In the genomic region with DNA sequence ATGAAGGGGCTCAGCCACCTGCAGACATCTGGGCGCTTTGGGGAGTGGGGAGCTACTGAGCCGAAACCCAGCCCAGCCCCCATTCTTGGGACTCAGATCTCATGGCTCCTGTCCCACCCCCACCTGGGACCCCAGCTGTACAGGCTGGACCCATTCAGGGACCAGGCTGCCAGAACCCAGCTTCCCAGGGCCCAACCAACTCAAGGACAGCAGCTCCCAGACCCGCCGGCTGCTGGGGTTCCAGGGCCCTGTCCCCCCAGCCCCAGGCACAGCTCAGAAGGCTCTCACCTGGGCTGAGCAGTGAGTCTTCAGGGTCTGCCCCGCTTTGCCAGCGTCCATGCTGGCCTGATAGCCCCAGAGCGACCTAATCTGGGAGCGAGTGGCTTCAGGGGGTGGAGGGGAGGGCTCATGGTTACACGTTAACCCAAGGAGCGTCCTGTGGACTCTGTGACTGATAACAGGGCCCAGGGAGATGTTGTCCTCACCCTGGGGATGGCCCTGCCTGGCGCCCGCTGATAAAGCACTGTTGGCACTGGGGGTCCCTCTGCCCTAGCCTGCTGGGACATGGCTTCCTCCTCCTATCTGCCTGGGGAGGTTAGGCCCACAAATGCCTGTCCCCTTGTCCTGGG, we compare ENCODE assay signal across 18 cellular contexts. TPM values are rescaled to one million over a fixed set of nuclear protein-coding genes. Genes with fewer than 3 reads are reported as not detected.
DNase-seq lines count a peak whose midpoint lies in the region; ATAC-seq, FAIRE-seq and TF ChIP-seq lines count a peak whose summit lies in the region.
"Had no signal": no experiment of that assay in that cellular context is flagged by ENCODE, and none has a peak within 500 bp of the region (broad histone marks: within the 10 kb centered on the region; RNA-seq: fewer than 3 reads in every experiment).

A gene with protein sequence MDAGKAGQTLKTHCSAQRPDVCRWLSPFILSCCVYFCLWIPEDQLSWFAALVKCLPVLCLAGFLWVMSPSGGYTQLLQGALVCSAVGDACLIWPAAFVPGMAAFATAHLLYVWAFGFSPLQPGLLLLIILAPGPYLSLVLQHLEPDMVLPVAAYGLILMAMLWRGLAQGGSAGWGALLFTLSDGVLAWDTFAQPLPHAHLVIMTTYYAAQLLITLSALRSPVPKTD (minus strand): TSS at position 361 of the 629 bp plus-strand sequence. CDS start 22 bp downstream, at position 339.

- TF ChIP-seq POLR2A in K562 (conservative IDR thresholded peaks at IDR 0.05) = no peak; the same call in 1 of the 2 replicates

- peak within 1 kb of the TSS; percentile 29 to 65 for H3K27ac Mint-ChIP-seq in natural killer cell
- peak within 1 kb of the TSS in 1 of 2 donors; percentile 63 for H3K27ac Mint-ChIP-seq in natural killer cell treated with Interleukin-12 subunit alpha and Interleukin-12 subunit beta and Interleukin-15 and Interleukin-18, amount 100 ng/mL, for 72 hours
- H3K27ac Mint-ChIP-seq: activated T-helper 17 cell treated with anti-CD3 and anti-CD28 coated beads, Interleukin-2, amount 50 U/mL, for 72 hours had no signal

- TF ChIP-seq EP300 in K562 (IDR thresholded peaks at IDR 0.05; ENCODE audit: low read length) = no peak

- no peak within 1 kb of the TSS for H2AFZ ChIP-seq in K562 (ENCODE audit: low read depth, low read length)

- POLR2A ChIA-PET in K562 (lab: Yijun Ruan, JAX) = interaction anchor here (0.9 to 2.2 kb wide), 4 partner anchors 12 to 31 kb away, joined by 4 to 13 read pairs (median 6); a partner anchor contains a TSS

- H3K36me3 ChIP-seq in K562 (ENCODE audit: control insufficient read depth, insufficient read depth, low read length) = peaks cover 81% of the 10 kb centered on the region

- TF ChIP-seq CTCF in natural killer cell (IDR thresholded peaks at IDR 0.05) = no peak
- no peak for TF ChIP-seq CTCF in K562 (IDR thresholded peaks at IDR 0.05 in 2 of 3, conservative IDR thresholded peaks at IDR 0.05 in 1 of 3; ENCODE audit: insufficient read depth in 2 of 3, low read depth in 1 of 3, low read length in 3 of 3)

- H3K27me3 Mint-ChIP-seq in natural killer cell (ENCODE audit: low read depth in 2 of 2) = no peaks in the 10 kb centered on the region
- H3K27me3 Mint-ChIP-seq in natural killer cell treated with Interleukin-12 subunit alpha and Interleukin-12 subunit beta and Interleukin-15 and Interleukin-18, amount 100 ng/mL, for 72 hours = no peaks in the 10 kb centered on the region
- H3K27me3 Mint-ChIP-seq: activated T-helper 17 cell treated with anti-CD3 and anti-CD28 coated beads, Interleukin-2, amount 50 U/mL, for 72 hours had no signal

- no peaks in the 10 kb centered on the region for H3K9me3 ChIP-seq in K562 (replicated peaks; ENCODE audit: control insufficient read depth, insufficient read depth, low read depth, low read length)
- H3K9me3 ChIP-seq: gastroesophageal sphincter, SJSA1, vagina had no signal

- CTCF ChIA-PET in K562 (lab: Yijun Ruan, JAX; ENCODE audit: low intra/inter-chr PET ratio) = no interaction called here

- no TSS peak for BruUV-seq in K562 (replicated peaks; lab: Mats Ljungman, UMichigan)

- H3K27ac ChIP-seq in K562 (ENCODE audit: extremely low read depth, low read depth, low read length) = no peak within 1 kb of the TSS
- H3K27ac ChIP-seq: brain microvascular endothelial cell, gastroesophageal sphincter, SJSA1, vagina had no signal

- H3K27me3 ChIP-seq in K562 (ENCODE audit: control insufficient read depth in 2 of 2, insufficient read depth in 2 of 2, low read length in 2 of 2) = no peaks in the 10 kb centered on the region
- H3K27me3 ChIP-seq: brain microvascular endothelial cell, gastroesophageal sphincter, SJSA1, vagina had no signal

- H3K4me2 ChIP-seq in K562 (ENCODE audit: insufficient read depth, low read length) = no peak within 1 kb of the TSS

- peaks cover 3% of the 10 kb centered on the region for H3K9me1 ChIP-seq in K562 (ENCODE audit: control insufficient read depth, insufficient read depth, low read length)

- TF ChIP-seq RAD21 in K562 (CRISPR knock-in tag; conservative IDR thresholded peaks at IDR 0.05 in 1 of 2, IDR thresholded peaks at IDR 0.05 in 1 of 2) = no peak

- no peaks in the 10 kb centered on the region for H3K36me3 Mint-ChIP-seq in natural killer cell
- H3K36me3 Mint-ChIP-seq in natural killer cell treated with Interleukin-12 subunit alpha and Interleukin-12 subunit beta and Interleukin-15 and Interleukin-18, amount 100 ng/mL, for 72 hours = peaks cover 5% of the 10 kb centered on the region

- H3K9ac ChIP-seq in K562 (ENCODE audit: insufficient read depth in 1 of 2, low read depth in 2 of 2, low read length in 2 of 2) = peak within 1 kb of the TSS in 1 of 2 experiments; percentile 33; a peak in 2 of 4 replicates

- peaks cover 5 to 11% of the 10 kb centered on the region in 2 donors for H3K4me1 Mint-ChIP-seq in natural killer cell
- H3K4me1 Mint-ChIP-seq in natural killer cell treated with Interleukin-12 subunit alpha and Interleukin-12 subunit beta and Interleukin-15 and Interleukin-18, amount 100 ng/mL, for 72 hours (ENCODE audit: low read depth in 2 of 2) = peaks cover 0 to 8% of the 10 kb centered on the region in 2 donors

- H3K4me1 ChIP-seq in K562 (replicated peaks in 1 of 2; ENCODE audit: control insufficient read depth in 2 of 2, insufficient read depth in 2 of 2, low read length in 2 of 2) = peaks cover 0 to 49% of the 10 kb centered on the region in 2 experiments; a peak in 1 of 5 replicates
- H3K4me1 ChIP-seq: SJSA1, vagina had no signal

- no peak for DNase-seq in natural killer cell
- no peak for DNase-seq in natural killer cell treated with Interleukin-12 subunit alpha and Interleukin-12 subunit beta and Interleukin-15 and Interleukin-18, amount 100 ng/mL, for 72 hours (ENCODE audit: low spot score)
- DNase-seq in K562 (ENCODE audit: extremely low read depth in 1 of 4, low spot score in 3 of 4) = no peak
- DNase-seq in mucosa of gallbladder (ENCODE audit: low spot score) = peak; percentile 84
- no peak for DNase-seq in GM03348 (ENCODE audit: low spot score)
- no peak for DNase-seq in NCI-H524 treated with DMSO at 0.1 percent for 48 hours (lab: John Stamatoyannopoulos, UW)
- DNase-seq: activated CD4-positive, CD25-positive, alpha-beta regulatory T cell treated with anti-CD3 and anti-CD28 coated beads, Interleukin-2, amount 50 U/mL, for 72 hours; brain microvascular endothelial cell; Kasumi-1; NCI-H1694 treated with DMSO at 0.1 percent for 48 hours; nucleus accumbens had no signal

- WGBS in K562 (ENCODE audit: insufficient coverage, low coverage, missing lambda C conversion rate) = 72% methylated on average over 8 of the region's 12 CpGs

- H3K79me2 ChIP-seq in K562 (ENCODE audit: control insufficient read depth, insufficient read depth, low read length) = no peaks in the 10 kb centered on the region

- H3K4me3 Mint-ChIP-seq in natural killer cell = no peak within 1 kb of the TSS
- no peak within 1 kb of the TSS for H3K4me3 Mint-ChIP-seq in natural killer cell treated with Interleukin-12 subunit alpha and Interleukin-12 subunit beta and Interleukin-15 and Interleukin-18, amount 100 ng/mL, for 72 hours
- H3K4me3 Mint-ChIP-seq: activated T-helper 17 cell treated with anti-CD3 and anti-CD28 coated beads, Interleukin-2, amount 50 U/mL, for 72 hours had no signal

- H4K20me1 ChIP-seq in K562 (replicated peaks; ENCODE audit: control insufficient read depth, insufficient read depth, low read length) = no peaks in the 10 kb centered on the region

- no peak for FAIRE-seq in K562 (lab: Jason Lieb, UNC)
- FAIRE-seq: endometrium had no signal

- no peak within 1 kb of the TSS for H3K4me3 ChIP-seq in K562
- H3K4me3 ChIP-seq: gastroesophageal sphincter, SJSA1, vagina had no signal

- no peaks in the 10 kb centered on the region for H3K9me3 Mint-ChIP-seq in natural killer cell
- H3K9me3 Mint-ChIP-seq in natural killer cell treated with Interleukin-12 subunit alpha and Interleukin-12 subunit beta and Interleukin-15 and Interleukin-18, amount 100 ng/mL, for 72 hours = no peaks in the 10 kb centered on the region
- H3K9me3 Mint-ChIP-seq: activated T-helper 17 cell treated with anti-CD3 and anti-CD28 coated beads, Interleukin-2, amount 50 U/mL, for 72 hours had no signal

- intact Hi-C loops in natural killer cell (cut with micrococcal nuclease) (no loop called here), K562 (cut with micrococcal nuclease) (no loop called here)

- in situ Hi-C loops in K562 (cut with MboI) = no loop called here

- ATAC-seq in natural killer cell = no peak
- ATAC-seq in natural killer cell treated with Interleukin-12 subunit alpha and Interleukin-12 subunit beta and Interleukin-15 and Interleukin-18, amount 100 ng/mL, for 72 hours = no peak
- no peak for ATAC-seq in K562
- no peak for ATAC-seq in activated CD4-positive, CD25-positive, alpha-beta regulatory T cell treated with anti-CD3 and anti-CD28 coated beads, Interleukin-2, amount 50 U/mL, for 24 hours
- ATAC-seq in HG03439 (IDR thresholded peaks at IDR 0.05; ENCODE audit: unreplicated experiment) = no peak
- ATAC-seq: activated T-helper 17 cell treated with anti-CD3 and anti-CD28 coated beads, Interleukin-2, amount 50 U/mL, for 72 hours; gastroesophageal sphincter had no signal

RNA-seq across cellular contexts. Expression of the gene that starts here (rescaled TPM):
- total RNA-seq in natural killer cell (10 to 100 TPM; 12.6 to 14.7 (median 14.6) TPM), K562 (2014; rRNA removed) (3.9 and 4.6 TPM in 2 replicates), K562 (2014; rRNA removed; fragmentation: Illumina TruSeq; extraction: Trizol) (0.19 and 0.55 TPM in 2 replicates), K562 (2015; rRNA removed; fragmentation: Illumina TruSeq; extraction: Trizol) (2.1 TPM in 2 replicates), K562 (2021) (5.7 and 6.3 TPM in 2 replicates), mucosa of gallbladder (193 TPM)
- 10 to 100 TPM in 1 of 2 donors, 1 to 10 TPM in 1; 8.3 to 31.6 TPM for total RNA-seq in natural killer cell treated with Interleukin-12 subunit alpha and Interleukin-12 subunit beta and Interleukin-15 and Interleukin-18, amount 100 ng/mL, for 72 hours
- 8.0 and 35.1 TPM in 2 replicates for total RNA-seq in K562 (2011; cell fraction: chromatin; rRNA removed; ENCODE audit: low replicate concordance)
- 26.1 and 32.9 TPM in 2 replicates for total RNA-seq in K562 (2011; cell fraction: nucleolus; rRNA removed)
- 13.7 and 16.3 TPM in 2 replicates for total RNA-seq in K562 (2011; cell fraction: nucleoplasm; rRNA removed)
- polyA plus RNA-seq in K562 (2011; rRNA removed) (1.3 and 3.2 TPM in 2 replicates), K562 (2014; fragmentation: Illumina TruSeq; extraction: Trizol) (2.2 and 5.1 TPM in 2 replicates), K562 (2014; fragmentation: Nextera tagmentation; extraction: Ambion mirVana) (under 1 TPM; 0.28 to 0.41 TPM), K562 (2014; rRNA removed) (6.2 and 7.9 TPM in 2 replicates)
- 2.8 and 7.3 TPM in 2 replicates for polyA plus RNA-seq in K562 (2011; cell fraction: cytosol; rRNA removed)
- polyA plus RNA-seq in K562 (2011; cell fraction: nucleus; rRNA removed) = 23.8 and 45.7 TPM in 2 replicates
- 5.1 and 12.3 TPM in 2 replicates for polyA plus RNA-seq in K562 (2012)
- polyA minus RNA-seq in K562 (2011; rRNA and poly(A)+ RNA removed) = 0.81 and 1.5 TPM in 2 replicates
- 1.2 TPM in 1 of 2 replicates, not detected in the other for polyA minus RNA-seq in K562 (2011; cell fraction: cytosol; rRNA and poly(A)+ RNA removed)
- 4.4 and 5.9 TPM in 2 replicates for polyA minus RNA-seq in K562 (2011; cell fraction: nucleus; rRNA and poly(A)+ RNA removed)
